Comparison of ENCODE assay signal across 1 cellular context in genomic region chr4:8242782-8243556, GRCh38.
TF ChIP-seq lines count a peak whose summit lies in the region.

No MANE protein-coding gene starts in this region.

TF ChIP-seq in K562, 482 proteins besides CTCF, POLR2A, EP300 and RAD21 (continued from another document):
- TF ChIP-seq ZNF449 (CRISPR knock-in tag; IDR thresholded peaks at IDR 0.05) (peak; percentile 47; the same call in 1 of the 2 replicates), HDAC6 (IDR thresholded peaks at IDR 0.05; ENCODE audit: low read depth, low read length) (no peak), PHB2 (IDR thresholded peaks at IDR 0.05; ENCODE audit: low read depth) (no peak), HDAC3 (IDR thresholded peaks at IDR 0.05; ENCODE audit: borderline replicate concordance, partially characterized antibody) (no peak), COPS2 (conservative IDR thresholded peaks at IDR 0.05) (no peak), ETV1 (tag; conservative IDR thresholded peaks at IDR 0.05; ENCODE audit: low read depth) (peak; percentile 51), PBX2 (CRISPR knock-in tag; IDR thresholded peaks at IDR 0.05; ENCODE audit: low read depth) (no peak), PBX2 (tag; conservative IDR thresholded peaks at IDR 0.05; ENCODE audit: low read depth) (no peak), ZNF197 (CRISPR knock-in tag; IDR thresholded peaks at IDR 0.05; ENCODE audit: low read depth) (0 out of 2 replicates have a peak, but pooled peaks have one; percentile 53), RCOR1 (IDR thresholded peaks at IDR 0.05; ENCODE audit: borderline replicate concordance in 1 of 2, low read depth in 2 of 2, low read length in 2 of 2) (no peak), DDX20 (tag; IDR thresholded peaks at IDR 0.05; ENCODE audit: low read depth) (peak; percentile 88), E2F6 (IDR thresholded peaks at IDR 0.05; ENCODE audit: borderline replicate concordance in 1 of 2, extremely low read depth in 1 of 2, insufficient read depth in 1 of 2, insufficient read length in 1 of 2, low read depth in 1 of 2, low read length in 1 of 2, poor library complexity in 1 of 2, severe bottlenecking in 1 of 2) (no peak), CBX5 (IDR thresholded peaks at IDR 0.05; ENCODE audit: borderline replicate concordance, low read depth) (no peak), MEF2D (tag; conservative IDR thresholded peaks at IDR 0.05; ENCODE audit: low read depth) (peak; percentile 58), BDP1 (IDR thresholded peaks at IDR 0.05; ENCODE audit: insufficient read depth, insufficient read length) (no peak), MNT (conservative IDR thresholded peaks at IDR 0.05) (no peak), ZNF133 (CRISPR knock-in tag; IDR thresholded peaks at IDR 0.05) (no peak), NR4A1 (CRISPR knock-in tag; IDR thresholded peaks at IDR 0.05) (no peak), NR4A1 (tag; IDR thresholded peaks at IDR 0.05) (peak; percentile 98), ZNF41 (CRISPR knock-in tag; conservative IDR thresholded peaks at IDR 0.05) (peak; percentile 63; the same call in 1 of the 2 replicates), SNAPC5 (CRISPR knock-in tag; IDR thresholded peaks at IDR 0.05) (peak; percentile 68; the same call in 1 of the 2 replicates), EGR1 (conservative IDR thresholded peaks at IDR 0.05) (0 out of 2 replicates have a peak, but pooled peaks have one; percentile 26), E2F3 (CRISPR knock-in tag; IDR thresholded peaks at IDR 0.05) (peak; percentile 76), CSDE1 (IDR thresholded peaks at IDR 0.05) (no peak), PTTG1 (tag; IDR thresholded peaks at IDR 0.05; ENCODE audit: low read depth) (peak; percentile 90), MYC (IDR thresholded peaks at IDR 0.05; ENCODE audit: low read depth, low read length) (no peak), MYC (CRISPR knock-in tag; IDR thresholded peaks at IDR 0.05; ENCODE audit: borderline replicate concordance, low read depth) (0 out of 2 replicates have a peak, but pooled peaks have one; percentile 34), KLF6 (CRISPR knock-in tag; IDR thresholded peaks at IDR 0.05; ENCODE audit: borderline replicate concordance) (peak; percentile 52; the same call in 1 of the 2 replicates)
- TF ChIP-seq, protein P1, sequence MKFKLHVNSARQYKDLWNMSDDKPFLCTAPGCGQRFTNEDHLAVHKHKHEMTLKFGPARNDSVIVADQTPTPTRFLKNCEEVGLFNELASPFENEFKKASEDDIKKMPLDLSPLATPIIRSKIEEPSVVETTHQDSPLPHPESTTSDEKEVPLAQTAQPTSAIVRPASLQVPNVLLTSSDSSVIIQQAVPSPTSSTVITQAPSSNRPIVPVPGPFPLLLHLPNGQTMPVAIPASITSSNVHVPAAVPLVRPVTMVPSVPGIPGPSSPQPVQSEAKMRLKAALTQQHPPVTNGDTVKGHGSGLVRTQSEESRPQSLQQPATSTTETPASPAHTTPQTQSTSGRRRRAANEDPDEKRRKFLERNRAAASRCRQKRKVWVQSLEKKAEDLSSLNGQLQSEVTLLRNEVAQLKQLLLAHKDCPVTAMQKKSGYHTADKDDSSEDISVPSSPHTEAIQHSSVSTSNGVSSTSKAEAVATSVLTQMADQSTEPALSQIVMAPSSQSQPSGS (CRISPR knock-in tag; IDR thresholded peaks at IDR 0.05): no peak
- TF ChIP-seq, protein P2, sequence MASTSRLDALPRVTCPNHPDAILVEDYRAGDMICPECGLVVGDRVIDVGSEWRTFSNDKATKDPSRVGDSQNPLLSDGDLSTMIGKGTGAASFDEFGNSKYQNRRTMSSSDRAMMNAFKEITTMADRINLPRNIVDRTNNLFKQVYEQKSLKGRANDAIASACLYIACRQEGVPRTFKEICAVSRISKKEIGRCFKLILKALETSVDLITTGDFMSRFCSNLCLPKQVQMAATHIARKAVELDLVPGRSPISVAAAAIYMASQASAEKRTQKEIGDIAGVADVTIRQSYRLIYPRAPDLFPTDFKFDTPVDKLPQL (IDR thresholded peaks at IDR 0.05; ENCODE audit: extremely low read depth, insufficient read length): no peak
- TF ChIP-seq, protein P3, sequence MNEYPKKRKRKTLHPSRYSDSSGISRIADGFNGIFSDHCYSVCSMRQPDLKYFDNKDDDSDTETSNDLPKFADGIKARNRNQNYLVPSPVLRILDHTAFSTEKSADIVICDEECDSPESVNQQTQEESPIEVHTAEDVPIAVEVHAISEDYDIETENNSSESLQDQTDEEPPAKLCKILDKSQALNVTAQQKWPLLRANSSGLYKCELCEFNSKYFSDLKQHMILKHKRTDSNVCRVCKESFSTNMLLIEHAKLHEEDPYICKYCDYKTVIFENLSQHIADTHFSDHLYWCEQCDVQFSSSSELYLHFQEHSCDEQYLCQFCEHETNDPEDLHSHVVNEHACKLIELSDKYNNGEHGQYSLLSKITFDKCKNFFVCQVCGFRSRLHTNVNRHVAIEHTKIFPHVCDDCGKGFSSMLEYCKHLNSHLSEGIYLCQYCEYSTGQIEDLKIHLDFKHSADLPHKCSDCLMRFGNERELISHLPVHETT (CRISPR knock-in tag; conservative IDR thresholded peaks at IDR 0.05 in 1 of 2, IDR thresholded peaks at IDR 0.05 in 1 of 2): peak in 1 of 2 experiments; percentile 37; a peak in 1 of 4 replicates
- TF ChIP-seq, protein P4, sequence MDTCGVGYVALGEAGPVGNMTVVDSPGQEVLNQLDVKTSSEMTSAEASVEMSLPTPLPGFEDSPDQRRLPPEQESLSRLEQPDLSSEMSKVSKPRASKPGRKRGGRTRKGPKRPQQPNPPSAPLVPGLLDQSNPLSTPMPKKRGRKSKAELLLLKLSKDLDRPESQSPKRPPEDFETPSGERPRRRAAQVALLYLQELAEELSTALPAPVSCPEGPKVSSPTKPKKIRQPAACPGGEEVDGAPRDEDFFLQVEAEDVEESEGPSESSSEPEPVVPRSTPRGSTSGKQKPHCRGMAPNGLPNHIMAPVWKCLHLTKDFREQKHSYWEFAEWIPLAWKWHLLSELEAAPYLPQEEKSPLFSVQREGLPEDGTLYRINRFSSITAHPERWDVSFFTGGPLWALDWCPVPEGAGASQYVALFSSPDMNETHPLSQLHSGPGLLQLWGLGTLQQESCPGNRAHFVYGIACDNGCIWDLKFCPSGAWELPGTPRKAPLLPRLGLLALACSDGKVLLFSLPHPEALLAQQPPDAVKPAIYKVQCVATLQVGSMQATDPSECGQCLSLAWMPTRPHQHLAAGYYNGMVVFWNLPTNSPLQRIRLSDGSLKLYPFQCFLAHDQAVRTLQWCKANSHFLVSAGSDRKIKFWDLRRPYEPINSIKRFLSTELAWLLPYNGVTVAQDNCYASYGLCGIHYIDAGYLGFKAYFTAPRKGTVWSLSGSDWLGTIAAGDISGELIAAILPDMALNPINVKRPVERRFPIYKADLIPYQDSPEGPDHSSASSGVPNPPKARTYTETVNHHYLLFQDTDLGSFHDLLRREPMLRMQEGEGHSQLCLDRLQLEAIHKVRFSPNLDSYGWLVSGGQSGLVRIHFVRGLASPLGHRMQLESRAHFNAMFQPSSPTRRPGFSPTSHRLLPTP (IDR thresholded peaks at IDR 0.05; ENCODE audit: borderline replicate concordance, extremely low read depth, insufficient read length): no peak
- TF ChIP-seq, protein P5, sequence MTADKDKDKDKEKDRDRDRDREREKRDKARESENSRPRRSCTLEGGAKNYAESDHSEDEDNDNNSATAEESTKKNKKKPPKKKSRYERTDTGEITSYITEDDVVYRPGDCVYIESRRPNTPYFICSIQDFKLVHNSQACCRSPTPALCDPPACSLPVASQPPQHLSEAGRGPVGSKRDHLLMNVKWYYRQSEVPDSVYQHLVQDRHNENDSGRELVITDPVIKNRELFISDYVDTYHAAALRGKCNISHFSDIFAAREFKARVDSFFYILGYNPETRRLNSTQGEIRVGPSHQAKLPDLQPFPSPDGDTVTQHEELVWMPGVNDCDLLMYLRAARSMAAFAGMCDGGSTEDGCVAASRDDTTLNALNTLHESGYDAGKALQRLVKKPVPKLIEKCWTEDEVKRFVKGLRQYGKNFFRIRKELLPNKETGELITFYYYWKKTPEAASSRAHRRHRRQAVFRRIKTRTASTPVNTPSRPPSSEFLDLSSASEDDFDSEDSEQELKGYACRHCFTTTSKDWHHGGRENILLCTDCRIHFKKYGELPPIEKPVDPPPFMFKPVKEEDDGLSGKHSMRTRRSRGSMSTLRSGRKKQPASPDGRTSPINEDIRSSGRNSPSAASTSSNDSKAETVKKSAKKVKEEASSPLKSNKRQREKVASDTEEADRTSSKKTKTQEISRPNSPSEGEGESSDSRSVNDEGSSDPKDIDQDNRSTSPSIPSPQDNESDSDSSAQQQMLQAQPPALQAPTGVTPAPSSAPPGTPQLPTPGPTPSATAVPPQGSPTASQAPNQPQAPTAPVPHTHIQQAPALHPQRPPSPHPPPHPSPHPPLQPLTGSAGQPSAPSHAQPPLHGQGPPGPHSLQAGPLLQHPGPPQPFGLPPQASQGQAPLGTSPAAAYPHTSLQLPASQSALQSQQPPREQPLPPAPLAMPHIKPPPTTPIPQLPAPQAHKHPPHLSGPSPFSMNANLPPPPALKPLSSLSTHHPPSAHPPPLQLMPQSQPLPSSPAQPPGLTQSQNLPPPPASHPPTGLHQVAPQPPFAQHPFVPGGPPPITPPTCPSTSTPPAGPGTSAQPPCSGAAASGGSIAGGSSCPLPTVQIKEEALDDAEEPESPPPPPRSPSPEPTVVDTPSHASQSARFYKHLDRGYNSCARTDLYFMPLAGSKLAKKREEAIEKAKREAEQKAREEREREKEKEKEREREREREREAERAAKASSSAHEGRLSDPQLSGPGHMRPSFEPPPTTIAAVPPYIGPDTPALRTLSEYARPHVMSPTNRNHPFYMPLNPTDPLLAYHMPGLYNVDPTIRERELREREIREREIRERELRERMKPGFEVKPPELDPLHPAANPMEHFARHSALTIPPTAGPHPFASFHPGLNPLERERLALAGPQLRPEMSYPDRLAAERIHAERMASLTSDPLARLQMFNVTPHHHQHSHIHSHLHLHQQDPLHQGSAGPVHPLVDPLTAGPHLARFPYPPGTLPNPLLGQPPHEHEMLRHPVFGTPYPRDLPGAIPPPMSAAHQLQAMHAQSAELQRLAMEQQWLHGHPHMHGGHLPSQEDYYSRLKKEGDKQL (CRISPR knock-in tag; IDR thresholded peaks at IDR 0.05; ENCODE audit: borderline replicate concordance): no peak
- TF ChIP-seq, protein P6, sequence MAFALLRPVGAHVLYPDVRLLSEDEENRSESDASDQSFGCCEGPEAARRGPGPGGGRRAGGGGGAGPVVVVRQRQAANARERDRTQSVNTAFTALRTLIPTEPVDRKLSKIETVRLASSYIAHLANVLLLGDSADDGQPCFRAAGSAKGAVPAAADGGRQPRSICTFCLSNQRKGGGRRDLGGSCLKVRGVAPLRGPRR (CRISPR knock-in tag; IDR thresholded peaks at IDR 0.05): peak; percentile 62; the same call in 1 of the 2 replicates
